ENCODE assay signal across 29 cellular contexts in the genomic region with DNA sequence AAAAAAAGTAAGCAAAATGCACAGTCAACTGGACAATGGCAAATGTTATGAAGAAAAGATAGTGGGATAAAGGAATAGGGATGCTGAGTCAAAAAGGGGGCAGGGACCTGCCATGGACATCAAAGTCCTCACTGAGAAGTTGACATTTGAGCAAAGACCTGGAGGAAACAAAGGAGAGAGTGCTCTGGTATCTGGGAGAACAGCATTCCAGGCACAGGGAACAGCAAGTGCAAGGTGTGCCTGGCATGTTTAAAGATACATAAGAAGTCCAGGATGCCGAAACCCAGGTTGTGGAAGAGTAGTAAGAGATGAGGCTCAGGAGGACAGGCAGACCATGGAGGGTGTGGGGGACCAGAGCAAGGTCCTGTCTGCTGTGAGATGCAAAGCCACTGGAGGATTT.
"Had no signal": no experiment of that assay in that cellular context is flagged by ENCODE, and none has a peak within 500 bp of the region (broad histone marks: within the 10 kb centered on the region; RNA-seq: fewer than 3 reads in every experiment).

No MANE protein-coding gene starts in this region.

- H3K4me3 ChIP-seq: left lung, lower lobe of right lung, pancreas, prostate gland, skin epidermis, tibial nerve, upper lobe of left lung, vagina had no signal

- H3K27ac ChIP-seq: left lung, lower lobe of right lung, pancreas, prostate gland, skin epidermis, tibial nerve, upper lobe of left lung, vagina had no signal

- H3K4me3 Mint-ChIP-seq: immature natural killer cell; mesothelial cell of epicardium; naive thymus-derived CD4-positive, alpha-beta T cell; natural killer cell treated with Interleukin-12 subunit alpha and Interleukin-12 subunit beta and Interleukin-15 and Interleukin-18, amount 100 ng/mL, for 72 hours; stimulated activated naive CD8-positive, alpha-beta T cell treated with anti-CD3 and anti-CD28 coated beads, Interleukin-15, Interleukin-2, amounts not matched to agents 100 ng/mL and 50 ng/mL, for 24 hours had no signal

- FAIRE-seq: islet of Langerhans, kidney, pancreas had no signal

- H3K9me3 Mint-ChIP-seq: immature natural killer cell; mesothelial cell of epicardium; natural killer cell treated with Interleukin-12 subunit alpha and Interleukin-12 subunit beta and Interleukin-15 and Interleukin-18, amount 100 ng/mL, for 72 hours; stimulated activated naive CD8-positive, alpha-beta T cell treated with anti-CD3 and anti-CD28 coated beads, Interleukin-15, Interleukin-2, amounts not matched to agents 100 ng/mL and 50 ng/mL, for 24 hours had no signal

- H3K4me1 Mint-ChIP-seq: mesothelial cell of epicardium had no signal

- H3K36me3 Mint-ChIP-seq: immature natural killer cell; mesothelial cell of epicardium; naive thymus-derived CD4-positive, alpha-beta T cell; natural killer cell treated with Interleukin-12 subunit alpha and Interleukin-12 subunit beta and Interleukin-15 and Interleukin-18, amount 100 ng/mL, for 72 hours had no signal

- DNase-seq: hypothalamus; immature natural killer cell; kidney; left colon; left lung; lower lobe of right lung; mammary epithelial cell; mesendoderm; naive thymus-derived CD4-positive, alpha-beta T cell; nucleus accumbens; pancreas; posterior cingulate gyrus; retina; right cardiac atrium; stimulated activated CD4-positive, alpha-beta T cell treated with anti-CD3 and anti-CD28 coated beads, Interleukin-12 subunit alpha, Interleukin-12 subunit beta, amount 100 ng/mL, for 4 hours; stimulated activated CD4-positive, alpha-beta T cell treated with anti-CD3 and anti-CD28 coated beads, Interleukin-15, amount 100 ng/mL, for 24 hours; stimulated activated CD4-positive, alpha-beta T cell treated with anti-CD3 and anti-CD28 coated beads, Interleukin-2, amount 100 ng/mL, for 24 hours; stimulated activated CD4-positive, alpha-beta T cell treated with anti-CD3 and anti-CD28 coated beads, Interleukin-4, amount 100 ng/mL, for 1 hour; stimulated activated naive CD4-positive, alpha-beta T cell; upper lobe of left lung had no signal

- H3K4me1 ChIP-seq: pancreas, prostate gland, tibial nerve, vagina had no signal

- H3K36me3 ChIP-seq: left lung, lower lobe of right lung, pancreas, prostate gland, tibial nerve, upper lobe of left lung, vagina had no signal

- H3K27me3 Mint-ChIP-seq: stimulated activated naive CD8-positive, alpha-beta T cell treated with anti-CD3 and anti-CD28 coated beads, Interleukin-15, Interleukin-2, amounts not matched to agents 100 ng/mL and 50 ng/mL, for 24 hours had no signal

- H3K27me3 ChIP-seq: left lung, pancreas, tibial nerve, upper lobe of left lung, vagina had no signal

- ATAC-seq: left colon; left lung; lower lobe of right lung; naive thymus-derived CD4-positive, alpha-beta T cell; pancreas; right cardiac atrium; sciatic nerve had no signal

- H3K27ac Mint-ChIP-seq: immature natural killer cell; mesothelial cell of epicardium; natural killer cell treated with Interleukin-12 subunit alpha and Interleukin-12 subunit beta and Interleukin-15 and Interleukin-18, amount 100 ng/mL, for 72 hours; stimulated activated naive CD8-positive, alpha-beta T cell treated with anti-CD3 and anti-CD28 coated beads, Interleukin-15, Interleukin-2, amounts not matched to agents 100 ng/mL and 50 ng/mL, for 24 hours had no signal

- H3K9me3 ChIP-seq: left lung, lower lobe of right lung, pancreas, prostate gland, tibial nerve, upper lobe of left lung, vagina had no signal
